ENCODE assay signal across 23 cellular contexts in the genomic region with DNA sequence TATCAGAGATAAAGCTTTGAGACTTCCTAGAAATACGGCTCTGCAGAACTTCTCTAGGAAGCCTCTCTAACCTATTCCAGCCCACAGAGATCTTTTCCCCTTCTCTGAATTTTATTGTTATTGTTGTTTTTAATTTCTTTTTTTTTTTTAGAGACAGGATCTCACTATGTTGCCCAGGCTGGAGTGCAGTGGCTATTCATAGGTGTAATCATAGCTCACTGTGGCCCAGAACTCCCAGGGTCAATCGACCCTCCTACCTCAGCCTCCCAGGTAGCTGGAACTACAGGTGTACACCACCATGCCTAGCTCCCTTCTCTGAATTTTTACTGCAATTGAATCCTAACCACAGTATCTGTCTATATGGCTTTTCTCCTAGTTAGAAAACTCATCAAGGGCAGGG. TPM values are rescaled to one million over a fixed set of nuclear protein-coding genes. Genes with fewer than 3 reads are reported as not detected.
DNase-seq lines count a peak whose midpoint lies in the region; ATAC-seq and TF ChIP-seq lines count a peak whose summit lies in the region.
"Had no signal": no experiment of that assay in that cellular context is flagged by ENCODE, and none has a peak within 500 bp of the region (broad histone marks: within the 10 kb centered on the region; RNA-seq: fewer than 3 reads in every experiment).

No MANE protein-coding gene starts in this region.

- peak overlapping the region; percentile 46 for H3K27ac ChIP-seq in C4-2B
- peak overlapping the region; percentile 17 for H3K27ac ChIP-seq in duodenal mucosa (ENCODE audit: low read depth, low read length)
- peak overlapping the region; percentile 96 for H3K27ac ChIP-seq in parathyroid adenoma
- H3K27ac ChIP-seq: PC-9 had no signal

- no peak overlapping the region for H3K4me3 Mint-ChIP-seq in T-cell
- H3K4me3 Mint-ChIP-seq in HFFc6 = no peak overlapping the region
- H3K4me3 Mint-ChIP-seq in progenitor cell of endocrine pancreas (ENCODE audit: low read depth) = no peak overlapping the region

- peaks cover 6 to 17% of the 10 kb centered on the region in 2 donors for H3K36me3 ChIP-seq in duodenal mucosa (ENCODE audit: control insufficient read depth in 1 of 2, insufficient read depth in 2 of 2, low read length in 2 of 2)
- H3K36me3 ChIP-seq in parathyroid adenoma (ENCODE audit: control insufficient read depth, insufficient read depth, low read length) = no peaks in the 10 kb centered on the region

- H3K4me1 ChIP-seq in duodenal mucosa (ENCODE audit: control insufficient read depth in 1 of 2, insufficient read depth in 2 of 2, low read length in 2 of 2) (peaks cover 50 to 58% of the 10 kb centered on the region in 2 donors), parathyroid adenoma (peaks cover 57% of the 10 kb centered on the region)

- peaks cover 0 to 4% of the 10 kb centered on the region in 2 donors for H3K27me3 Mint-ChIP-seq in T-cell
- no peaks in the 10 kb centered on the region; the same call in 1 of the 2 replicates for H3K27me3 Mint-ChIP-seq in HFFc6 (ENCODE audit: insufficient read depth)
- H3K27me3 Mint-ChIP-seq in progenitor cell of endocrine pancreas = no peaks in the 10 kb centered on the region

- H3K27ac Mint-ChIP-seq in T-cell = peak overlapping the region; percentile 94 to 96
- no peak overlapping the region for H3K27ac Mint-ChIP-seq in HFFc6
- no peak overlapping the region for H3K27ac Mint-ChIP-seq in progenitor cell of endocrine pancreas

- no peak overlapping the region for H2AFZ ChIP-seq in parathyroid adenoma
- H2AFZ ChIP-seq: PC-9 had no signal

- H3K79me2 ChIP-seq in parathyroid adenoma = peaks cover 12% of the 10 kb centered on the region

- no peak overlapping the region for H3K4me2 ChIP-seq in parathyroid adenoma (ENCODE audit: low read length)
- H3K4me2 ChIP-seq: PC-9 had no signal

- H3K36me3 Mint-ChIP-seq in T-cell = peaks cover 3% of the 10 kb centered on the region
- no peaks in the 10 kb centered on the region for H3K36me3 Mint-ChIP-seq in HFFc6 (ENCODE audit: low read depth)
- peaks cover 8% of the 10 kb centered on the region for H3K36me3 Mint-ChIP-seq in progenitor cell of endocrine pancreas (ENCODE audit: insufficient read depth)
- H3K36me3 Mint-ChIP-seq: CD4-positive, CD25-positive, alpha-beta regulatory T cell had no signal

- ATAC-seq in T-cell (replicated peaks in 1 of 4) = no peak
- no peak for ATAC-seq in HG02642 (IDR thresholded peaks at IDR 0.05; ENCODE audit: poor library complexity, unreplicated experiment)
- ATAC-seq in HG03457 (IDR thresholded peaks at IDR 0.05; ENCODE audit: unreplicated experiment) = no peak

- TF ChIP-seq CTCF in C4-2B (conservative IDR thresholded peaks at IDR 0.05) (no peak), parathyroid adenoma (IDR thresholded peaks at IDR 0.05) (no peak), HFFc6 (IDR thresholded peaks at IDR 0.05) (no peak), progenitor cell of endocrine pancreas (IDR thresholded peaks at IDR 0.05; ENCODE audit: unreplicated experiment) (no peak)

- H3K4me1 Mint-ChIP-seq in T-cell (peaks cover 5 to 28% (median 22%) of the 10 kb centered on the region in 3 donors), HFFc6 (ENCODE audit: low read depth) (peaks cover 51% of the 10 kb centered on the region), progenitor cell of endocrine pancreas (ENCODE audit: low read depth) (peaks cover 13% of the 10 kb centered on the region)

- no peaks in the 10 kb centered on the region for H3K9me3 ChIP-seq in duodenal mucosa (ENCODE audit: control insufficient read depth in 1 of 2, low read length in 2 of 2)
- H3K9me3 ChIP-seq in parathyroid adenoma (ENCODE audit: control insufficient read depth, low read length) = no peaks in the 10 kb centered on the region

- POLR2A ChIA-PET in T-cell (lab: Charles Lee) = no interaction called here

- no peak overlapping the region for H3K9ac ChIP-seq in duodenal mucosa (ENCODE audit: low read depth in 1 of 2, low read length in 2 of 2)
- no peak overlapping the region for H3K9ac ChIP-seq in parathyroid adenoma

- no peak overlapping the region for H3K4me3 ChIP-seq in duodenal mucosa (ENCODE audit: low read depth in 1 of 2, low read length in 2 of 2)
- no peak overlapping the region for H3K4me3 ChIP-seq in parathyroid adenoma (ENCODE audit: low read depth, low read length)
- H3K4me3 ChIP-seq: PC-9 had no signal

- DNase-seq in T-cell = no peak
- DNase-seq in HFFc6 = no peak
- no peak for DNase-seq in progenitor cell of endocrine pancreas (ENCODE audit: low spot score, unreplicated experiment)
- DNase-seq: CD4-positive, CD25-positive, alpha-beta regulatory T cell; DMS153; IMR-90; NCI-H1048; NCI-H1417; NCI-H1694; NCI-H2029 treated with DMSO at 0.1 percent for 48 hours; NCI-H2227 treated with DMSO at 0.1 percent for 48 hours; NCI-H526 treated with DMSO at 0.1 percent for 48 hours; SHP77 had no signal

- CTCF ChIA-PET in T-cell (lab: Charles Lee) = interaction anchor here (0.7 to 1.1 kb wide), 3 partner anchors 24 to 434 kb away, joined by 3 to 4 read pairs (median 3); no protein-coding TSS in a partner anchor

- H3K27me3 ChIP-seq in duodenal mucosa (ENCODE audit: control insufficient read depth in 1 of 2, insufficient read depth in 2 of 2, low read length in 2 of 2) (no peaks in the 10 kb centered on the region), parathyroid adenoma (ENCODE audit: control insufficient read depth, insufficient read depth, low read length) (no peaks in the 10 kb centered on the region)

- H3K9me3 Mint-ChIP-seq in T-cell (no peaks in the 10 kb centered on the region), HFFc6 (no peaks in the 10 kb centered on the region), progenitor cell of endocrine pancreas (ENCODE audit: low read depth) (no peaks in the 10 kb centered on the region)

RNA-seq across cellular contexts. Expression of gene SLC7A8, which starts 19.6 kb away (rescaled TPM):
- total RNA-seq in T-cell = 1 to 10 TPM in 4 of 5 donors, under 1 TPM in 1; 0.33 to 8.1 (median 5.9) TPM
- 10 to 100 TPM; 13.0 to 24.2 (median 23.3) TPM for total RNA-seq in HFFc6 (2021; fragmentation: NEBNext Ultra II Directional; extraction: Animal tissue kit (Norgen Biotek cat#: 25700))
- total RNA-seq in progenitor cell of endocrine pancreas = 28.3 and 30.9 TPM in 2 replicates
- total RNA-seq: CD4-positive, CD25-positive, alpha-beta regulatory T cell; IMR-90 had no signal

RNA-seq across cellular contexts. Expression of gene CEBPE, which starts 44.8 kb away (rescaled TPM):
- total RNA-seq in T-cell = under 1 TPM; 0.33 to 0.82 (median 0.53) TPM
- total RNA-seq in HFFc6 (2021; fragmentation: NEBNext Ultra II Directional; extraction: Animal tissue kit (Norgen Biotek cat#: 25700)) = not detected
- not detected in 2 replicates for total RNA-seq in progenitor cell of endocrine pancreas
- total RNA-seq: A172; CD4-positive, CD25-positive, alpha-beta regulatory T cell; IMR-90; NCI-H460; PC-9; RPMI7951; SK-MEL-5 had no signal

RNA-seq across cellular contexts. Expression of gene CIROP, which starts 59.0 kb away (rescaled TPM):
- total RNA-seq in T-cell = not detected
- total RNA-seq in HFFc6 (2021; fragmentation: NEBNext Ultra II Directional; extraction: Animal tissue kit (Norgen Biotek cat#: 25700)) = not detected
- not detected in 2 replicates for total RNA-seq in progenitor cell of endocrine pancreas
- total RNA-seq: A172; CD4-positive, CD25-positive, alpha-beta regulatory T cell; NCI-H460; PC-9; RPMI7951; SK-MEL-5 had no signal

Comparison
In these comparisons a context has a peak if more than half of its experiments do, and no peak if none do; other contexts are left out.
1. H3K27ac ChIP-seq: peak in every context shown above with its lines; median percentile 96 in parathyroid adenoma; 46 in C4-2B; 17 in duodenal mucosa.
2. H3K27ac Mint-ChIP-seq: peak in T-cell (2 of 2); none in HFFc6 (single experiment) and progenitor cell of endocrine pancreas (single experiment).